1 cellular context compared by ENCODE assay signal in the genomic region with DNA sequence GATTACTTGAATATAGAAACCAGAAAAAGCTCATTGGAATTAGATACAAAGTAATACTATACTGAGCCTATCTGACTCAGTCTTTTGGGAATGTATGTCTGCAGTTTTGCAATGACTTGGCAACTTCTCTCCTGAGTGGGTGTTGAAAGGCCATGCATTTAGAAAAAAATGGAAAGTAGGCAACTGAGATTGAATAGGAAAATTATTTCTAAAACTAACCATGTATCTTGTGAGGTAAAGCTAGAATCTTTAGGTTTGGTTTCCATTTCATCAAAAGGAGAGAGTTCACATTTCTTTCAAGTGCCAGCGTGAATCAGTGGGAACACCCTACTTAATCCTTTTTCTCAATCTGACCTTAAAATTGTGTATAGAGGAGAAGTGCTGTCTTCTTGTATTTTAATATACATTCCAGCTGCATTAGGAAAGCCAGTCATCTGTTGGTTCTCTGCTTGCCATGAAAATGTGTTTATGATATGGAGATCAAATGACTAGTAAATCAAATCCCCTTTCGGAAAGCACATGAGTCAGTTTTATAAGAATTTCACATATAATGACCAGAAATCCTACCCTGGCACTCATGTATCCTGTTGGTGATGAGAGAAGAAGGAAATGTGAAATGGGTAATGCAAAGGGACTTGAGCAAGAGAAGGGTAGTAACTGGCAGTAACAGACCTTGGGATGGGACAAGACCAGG.
TF ChIP-seq lines count a peak whose summit lies in the region.

No MANE protein-coding gene starts in this region.

TF ChIP-seq in SK-N-SH treated with all-trans-retinoic acid at 6 μM for 48 hours, 23 proteins besides CTCF, POLR2A, EP300 and RAD21 (continued from another document):
- TF ChIP-seq, protein P1, sequence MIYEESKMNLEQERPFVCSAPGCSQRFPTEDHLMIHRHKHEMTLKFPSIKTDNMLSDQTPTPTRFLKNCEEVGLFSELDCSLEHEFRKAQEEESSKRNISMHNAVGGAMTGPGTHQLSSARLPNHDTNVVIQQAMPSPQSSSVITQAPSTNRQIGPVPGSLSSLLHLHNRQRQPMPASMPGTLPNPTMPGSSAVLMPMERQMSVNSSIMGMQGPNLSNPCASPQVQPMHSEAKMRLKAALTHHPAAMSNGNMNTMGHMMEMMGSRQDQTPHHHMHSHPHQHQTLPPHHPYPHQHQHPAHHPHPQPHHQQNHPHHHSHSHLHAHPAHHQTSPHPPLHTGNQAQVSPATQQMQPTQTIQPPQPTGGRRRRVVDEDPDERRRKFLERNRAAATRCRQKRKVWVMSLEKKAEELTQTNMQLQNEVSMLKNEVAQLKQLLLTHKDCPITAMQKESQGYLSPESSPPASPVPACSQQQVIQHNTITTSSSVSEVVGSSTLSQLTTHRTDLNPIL (CRISPR knock-in tag; IDR thresholded peaks at IDR 0.05; ENCODE audit: low read depth), result no peak
- TF ChIP-seq ZNF8 (CRISPR knock-in tag; IDR thresholded peaks at IDR 0.05) (no peak), ZNF565 (CRISPR knock-in tag; conservative IDR thresholded peaks at IDR 0.05; ENCODE audit: low read depth) (no peak)
- TF ChIP-seq, protein P2, sequence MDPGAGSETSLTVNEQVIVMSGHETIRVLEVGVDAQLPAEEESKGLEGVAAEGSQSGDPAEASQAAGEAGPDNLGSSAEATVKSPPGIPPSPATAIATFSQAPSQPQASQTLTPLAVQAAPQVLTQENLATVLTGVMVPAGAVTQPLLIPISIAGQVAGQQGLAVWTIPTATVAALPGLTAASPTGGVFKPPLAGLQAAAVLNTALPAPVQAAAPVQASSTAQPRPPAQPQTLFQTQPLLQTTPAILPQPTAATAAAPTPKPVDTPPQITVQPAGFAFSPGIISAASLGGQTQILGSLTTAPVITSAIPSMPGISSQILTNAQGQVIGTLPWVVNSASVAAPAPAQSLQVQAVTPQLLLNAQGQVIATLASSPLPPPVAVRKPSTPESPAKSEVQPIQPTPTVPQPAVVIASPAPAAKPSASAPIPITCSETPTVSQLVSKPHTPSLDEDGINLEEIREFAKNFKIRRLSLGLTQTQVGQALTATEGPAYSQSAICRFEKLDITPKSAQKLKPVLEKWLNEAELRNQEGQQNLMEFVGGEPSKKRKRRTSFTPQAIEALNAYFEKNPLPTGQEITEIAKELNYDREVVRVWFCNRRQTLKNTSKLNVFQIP (CRISPR knock-in tag; IDR thresholded peaks at IDR 0.05; ENCODE audit: borderline replicate concordance, low read depth), result no peak
